Comparison of ENCODE assay signal across 8 cellular contexts in genomic region chr3:47443611-47443995, GRCh38. TPM values are rescaled to one million over a fixed set of nuclear protein-coding genes. Genes with fewer than 3 reads are reported as not detected.
DNase-seq lines count a peak whose midpoint lies in the region; ATAC-seq and TF ChIP-seq lines count a peak whose summit lies in the region.

No MANE protein-coding gene starts in this region.

- CTCF ChIA-PET in Calu3 (lab: Charles Lee): interaction anchor here (0.8 to 1.2 kb wide), 2 partner anchors 14 to 32 kb away, joined by 3 read pairs; partner anchors contain the start of gene SCAP
- CTCF ChIA-PET in naive thymus-derived CD4-positive, alpha-beta T cell (lab: Charles Lee): no interaction called here

- DNase-seq in Calu3: peak; percentile 24
- no peak for DNase-seq in right atrium auricular region (ENCODE audit: low spot score)
- peak; percentile 76 for DNase-seq in retinal pigment epithelial cell (ENCODE audit: low read depth)
- no peak for DNase-seq in NK-92 (lab: John Stamatoyannopoulos, UW; ENCODE audit: unreplicated experiment)
- DNase-seq in naive thymus-derived CD4-positive, alpha-beta T cell: no peak
- DNase-seq in NCI-H1436 treated with DMSO at 0.1 percent for 48 hours (lab: John Stamatoyannopoulos, UW): no peak

- no peaks in the 10 kb centered on the region for H3K27me3 Mint-ChIP-seq in Calu3 (ENCODE audit: unreplicated experiment)
- H3K27me3 Mint-ChIP-seq in activated T-helper 17 cell treated with anti-CD3 and anti-CD28 coated beads, Interleukin-2, amount 50 U/mL, for 72 hours: no peaks in the 10 kb centered on the region
- H3K27me3 Mint-ChIP-seq in naive thymus-derived CD4-positive, alpha-beta T cell: no peaks in the 10 kb centered on the region

- H3K27me3 ChIP-seq in right atrium auricular region: no peaks in the 10 kb centered on the region
- H3K27me3 ChIP-seq in naive thymus-derived CD4-positive, alpha-beta T cell (ENCODE audit: control insufficient read depth in 2 of 2, insufficient read depth in 2 of 2, low read length in 2 of 2): no peaks in the 10 kb centered on the region

- peak overlapping the region; percentile 64 to 80 for H3K27ac ChIP-seq in right atrium auricular region
- no peak overlapping the region for H3K27ac ChIP-seq in naive thymus-derived CD4-positive, alpha-beta T cell (ENCODE audit: low read depth, low read length)

- peaks cover 17% of the 10 kb centered on the region for H3K4me1 Mint-ChIP-seq in Calu3 (ENCODE audit: low read depth, unreplicated experiment)
- H3K4me1 Mint-ChIP-seq in activated T-helper 17 cell treated with anti-CD3 and anti-CD28 coated beads, Interleukin-2, amount 50 U/mL, for 72 hours: peaks cover 11% of the 10 kb centered on the region
- peaks cover 2 to 24% (median 18%) of the 10 kb centered on the region in 7 donors for H3K4me1 Mint-ChIP-seq in naive thymus-derived CD4-positive, alpha-beta T cell

- TF ChIP-seq CTCF in Calu3 (IDR thresholded peaks at IDR 0.05; ENCODE audit: unreplicated experiment) (no peak), right atrium auricular region (IDR thresholded peaks at IDR 0.05) (no peak), retinal pigment epithelial cell (conservative IDR thresholded peaks at IDR 0.05; ENCODE audit: low read depth, low read length) (no peak)

- peaks cover 4% of the 10 kb centered on the region for H3K9me3 Mint-ChIP-seq in Calu3 (ENCODE audit: low read depth, unreplicated experiment)
- peaks cover 3% of the 10 kb centered on the region for H3K9me3 Mint-ChIP-seq in activated T-helper 17 cell treated with anti-CD3 and anti-CD28 coated beads, Interleukin-2, amount 50 U/mL, for 72 hours
- H3K9me3 Mint-ChIP-seq in naive thymus-derived CD4-positive, alpha-beta T cell: peaks cover 0 to 9% (median 0%) of the 10 kb centered on the region in 11 donors

- peak overlapping the region; percentile 2 for H3K4me3 Mint-ChIP-seq in Calu3 (ENCODE audit: low read depth, unreplicated experiment)
- no peak overlapping the region for H3K4me3 Mint-ChIP-seq in activated T-helper 17 cell treated with anti-CD3 and anti-CD28 coated beads, Interleukin-2, amount 50 U/mL, for 72 hours
- no peak overlapping the region for H3K4me3 Mint-ChIP-seq in naive thymus-derived CD4-positive, alpha-beta T cell

- H3K36me3 Mint-ChIP-seq in Calu3 (ENCODE audit: insufficient read depth, unreplicated experiment): peaks cover 12% of the 10 kb centered on the region
- H3K36me3 Mint-ChIP-seq in activated T-helper 17 cell treated with anti-CD3 and anti-CD28 coated beads, Interleukin-2, amount 50 U/mL, for 72 hours (ENCODE audit: low read depth): peaks cover 47% of the 10 kb centered on the region
- H3K36me3 Mint-ChIP-seq in naive thymus-derived CD4-positive, alpha-beta T cell: peaks cover 3 to 36% (median 14%) of the 10 kb centered on the region in 5 donors

- POLR2A ChIA-PET in naive thymus-derived CD4-positive, alpha-beta T cell (lab: Charles Lee): interaction anchor here (1.2 kb wide), 1 partner anchor 9 kb away, joined by 4 read pairs; no protein-coding TSS in a partner anchor

- no TSS peak for BruUV-seq in Calu3 (replicated peaks; lab: Mats Ljungman, UMichigan)

- no peak for ATAC-seq in activated T-helper 17 cell treated with anti-CD3 and anti-CD28 coated beads, Interleukin-2, amount 50 U/mL, for 72 hours (replicated peaks)
- ATAC-seq in naive thymus-derived CD4-positive, alpha-beta T cell: no peak
- no peak for ATAC-seq in GM21737 (IDR thresholded peaks at IDR 0.05; ENCODE audit: unreplicated experiment)

- H3K36me3 ChIP-seq in right atrium auricular region: peaks cover 19% of the 10 kb centered on the region
- peaks cover 0 to 41% (median 10%) of the 10 kb centered on the region in 3 experiments for H3K36me3 ChIP-seq in naive thymus-derived CD4-positive, alpha-beta T cell (ENCODE audit: control insufficient read depth in 2 of 3, insufficient read depth in 3 of 3, low read length in 3 of 3)

- H3K27ac Mint-ChIP-seq in Calu3 (ENCODE audit: unreplicated experiment): peak overlapping the region; percentile 65
- peak overlapping the region; percentile 75 for H3K27ac Mint-ChIP-seq in activated T-helper 17 cell treated with anti-CD3 and anti-CD28 coated beads, Interleukin-2, amount 50 U/mL, for 72 hours
- H3K27ac Mint-ChIP-seq in naive thymus-derived CD4-positive, alpha-beta T cell: peak overlapping the region in 3 of 9 donors; percentile 20 to 27 (median 22)

- intact Hi-C loops in Calu3 (cut with micrococcal nuclease; ENCODE audit: unreplicated experiment): no loop called here
- intact Hi-C loops in naive thymus-derived CD4-positive, alpha-beta T cell (cut with micrococcal nuclease): no loop called here

- H3K4me1 ChIP-seq in right atrium auricular region: peaks cover 0 to 21% of the 10 kb centered on the region in 2 donors
- no peaks in the 10 kb centered on the region for H3K4me1 ChIP-seq in naive thymus-derived CD4-positive, alpha-beta T cell (ENCODE audit: control insufficient read depth in 2 of 2, insufficient read depth in 2 of 2, low read length in 2 of 2)

- H3K4me3 ChIP-seq in right atrium auricular region (no peak overlapping the region), retinal pigment epithelial cell (ENCODE audit: low read length) (peak overlapping the region; percentile 5)
- no peak overlapping the region for H3K4me3 ChIP-seq in naive thymus-derived CD4-positive, alpha-beta T cell (ENCODE audit: low read length)

- no peaks in the 10 kb centered on the region for H3K9me3 ChIP-seq in right atrium auricular region
- H3K9me3 ChIP-seq in naive thymus-derived CD4-positive, alpha-beta T cell (ENCODE audit: control insufficient read depth in 2 of 3, low read length in 3 of 3): no peaks in the 10 kb centered on the region

RNA-seq across cellular contexts. Expression of gene SCAP, which starts 32.1 kb away (rescaled TPM):
- total RNA-seq in Calu3 (2022) (67.6 and 74.2 TPM in 2 replicates), right atrium auricular region (10 to 100 TPM; 46.5 to 57.3 TPM)
- total RNA-seq in activated T-helper 17 cell treated with anti-CD3 and anti-CD28 coated beads, Interleukin-2, amount 50 U/mL, for 72 hours: 10 to 100 TPM; 44.0 to 73.3 TPM
- total RNA-seq in naive thymus-derived CD4-positive, alpha-beta T cell: 10 to 100 TPM; 80.6 to 95.4 (median 92.9) TPM
- polyA plus RNA-seq in naive thymus-derived CD4-positive, alpha-beta T cell: 10 to 100 TPM; 34.5 to 70.6 TPM

Comparison
In these comparisons a context has a peak if more than half of its experiments do, and no peak if none do; other contexts are left out.
1. DNase-seq: peak in Calu3 (single experiment) and retinal pigment epithelial cell (single experiment); none in right atrium auricular region (single experiment), NK-92 (single experiment), naive thymus-derived CD4-positive, alpha-beta T cell (0 of 9) and NCI-H1436 treated with DMSO at 0.1 percent for 48 hours (single experiment).